In genomic region chr2:197804758-197805597, GRCh38 we compare ENCODE assay signal across 8 cellular contexts. TPM values are rescaled to one million over a fixed set of nuclear protein-coding genes. Genes with fewer than 3 reads are reported as not detected.
DNase-seq lines count a peak whose midpoint lies in the region; ATAC-seq and TF ChIP-seq lines count a peak whose summit lies in the region.

No MANE protein-coding gene starts in this region.

- H3K27me3 ChIP-seq in effector memory CD4-positive, alpha-beta T cell (replicated peaks; ENCODE audit: control insufficient read depth, insufficient read depth, low read length, poor library complexity, severe bottlenecking), result no peaks in the 10 kb centered on the region
- H3K27me3 ChIP-seq in mononuclear cell (ENCODE audit: insufficient read depth, low read length), result peaks cover 36% of the 10 kb centered on the region
- H3K27me3 ChIP-seq in thoracic aorta (replicated peaks; ENCODE audit: insufficient read depth), result no peaks in the 10 kb centered on the region

- peak overlapping the region; percentile 62 for H3K27ac ChIP-seq in effector memory CD4-positive, alpha-beta T cell (ENCODE audit: insufficient read depth, low read length, poor library complexity, severe bottlenecking)
- peak overlapping the region; percentile 77 to 85 for H3K27ac ChIP-seq in thoracic aorta

- peak; percentile 18 for TF ChIP-seq CTCF in thoracic aorta (IDR thresholded peaks at IDR 0.05)

- peak overlapping the region; percentile 89 for H3K4me3 ChIP-seq in effector memory CD4-positive, alpha-beta T cell (ENCODE audit: insufficient read depth, low read depth, low read length, poor library complexity, severe bottlenecking)
- peak overlapping the region; percentile 52 for H3K4me3 ChIP-seq in mononuclear cell (ENCODE audit: low read length)
- peak overlapping the region; percentile 96 for H3K4me3 ChIP-seq in thoracic aorta

- ATAC-seq in GM19025 (IDR thresholded peaks at IDR 0.05; ENCODE audit: low read depth, unreplicated experiment), result peak; percentile 25
- ATAC-seq in HG03280 (IDR thresholded peaks at IDR 0.05; ENCODE audit: unreplicated experiment), result peak; percentile 40
- ATAC-seq in thoracic aorta (ENCODE audit: insufficient number of reproducible peaks, low FRiP score, low read depth), result peak; percentile 15
- ATAC-seq in GM18858 (IDR thresholded peaks at IDR 0.05; ENCODE audit: unreplicated experiment), result no peak

- H3K4me1 ChIP-seq in effector memory CD4-positive, alpha-beta T cell (ENCODE audit: control insufficient read depth, insufficient read depth, low read length, poor library complexity, severe bottlenecking), result peaks cover 11% of the 10 kb centered on the region
- H3K4me1 ChIP-seq in mononuclear cell (ENCODE audit: insufficient read depth, low read length), result peaks cover 22% of the 10 kb centered on the region
- H3K4me1 ChIP-seq in thoracic aorta (ENCODE audit: control insufficient read depth in 1 of 2, low read depth in 2 of 2), result peaks cover 8 to 50% of the 10 kb centered on the region in 2 donors

- no peaks in the 10 kb centered on the region for H3K9me3 ChIP-seq in effector memory CD4-positive, alpha-beta T cell (ENCODE audit: control insufficient read depth, low read length)
- H3K9me3 ChIP-seq in mononuclear cell (ENCODE audit: low read depth, low read length) (no peaks in the 10 kb centered on the region), thoracic aorta (no peaks in the 10 kb centered on the region)

- DNase-seq in AG08396 (ENCODE audit: low spot score) (peak; percentile 47), thoracic aorta (ENCODE audit: low spot score) (peak; percentile 26)
- peak; percentile 37 for DNase-seq in activated CD4-positive, alpha-beta T cell treated with anti-CD3 and anti-CD28 coated beads, Interleukin-2, amount 50 U/mL, for 1 hour
- DNase-seq in effector memory CD4-positive, alpha-beta T cell, result peak in 2 of 3 donors; percentile 10 to 13

- no peaks in the 10 kb centered on the region for H3K36me3 ChIP-seq in effector memory CD4-positive, alpha-beta T cell (ENCODE audit: control insufficient read depth, insufficient read depth, low read length)
- H3K36me3 ChIP-seq in thoracic aorta, result no peaks in the 10 kb centered on the region

RNA-seq across cellular contexts. Expression of gene PLCL1, which starts 0.6 kb away (rescaled TPM):
- total RNA-seq in mononuclear cell (23.4 TPM), thoracic aorta (10 to 100 TPM; 25.6 to 26.2 TPM)

RNA-seq across cellular contexts. Expression of gene BOLL, which starts 19.9 kb away (rescaled TPM):
- 0.10 TPM for total RNA-seq in mononuclear cell
- total RNA-seq in thoracic aorta, result not detected
